Comparison of ENCODE assay signal across 8 cellular contexts in genomic region chr6:70566751-70567382, GRCh38. TPM values are rescaled to one million over a fixed set of nuclear protein-coding genes. Genes with fewer than 3 reads are reported as not detected.
DNase-seq lines count a peak whose midpoint lies in the region; ATAC-seq and TF ChIP-seq lines count a peak whose summit lies in the region.

Gene SDHAF4, plus strand, starts transcription at chr6:70566930. Its CDS starts 11 bp downstream, at chr6:70566941.

- H3K27me3 ChIP-seq in breast epithelium (no peaks in the 10 kb centered on the region), iPS-20b (ENCODE audit: insufficient read depth, low read length) (peaks cover 8% of the 10 kb centered on the region; the same call in 1 of the 2 replicates)

- peak within 1 kb of the TSS; percentile 89 for H3K4me3 ChIP-seq in AG04449 (ENCODE audit: low read depth, low read length)
- H3K4me3 ChIP-seq in breast epithelium = peak within 1 kb of the TSS; percentile 69 to 97 (median 88)
- H3K4me3 ChIP-seq in iPS-20b (ENCODE audit: low read length) = peak within 1 kb of the TSS; percentile 87
- peak within 1 kb of the TSS; percentile 54 to 93 (median 73) for H3K4me3 ChIP-seq in skin epidermis

- TF ChIP-seq CTCF in AG04449 (IDR thresholded peaks at IDR 0.05; ENCODE audit: insufficient read depth, low read length, missing control alignments) = peak; percentile 10
- no peak for TF ChIP-seq CTCF in VCaP (conservative IDR thresholded peaks at IDR 0.05)
- peak in 1 of 3 donors; percentile 8 for TF ChIP-seq CTCF in breast epithelium (IDR thresholded peaks at IDR 0.05)

- H3K9me3 ChIP-seq in breast epithelium (no peaks in the 10 kb centered on the region), iPS-20b (ENCODE audit: insufficient read depth, low read depth, low read length) (no peaks in the 10 kb centered on the region)

- POLR2A ChIA-PET in AG04449 (lab: Yijun Ruan, JAX) = interaction anchor here (1.3 kb wide), 1 partner anchor 8 kb away, joined by 5 read pairs; no protein-coding TSS in a partner anchor

- H3K4me1 ChIP-seq in breast epithelium = no peaks in the 10 kb centered on the region
- peaks cover 4% of the 10 kb centered on the region; the same call in 1 of the 2 replicates for H3K4me1 ChIP-seq in iPS-20b (ENCODE audit: insufficient read depth, low read length)

- H3K27ac ChIP-seq in VCaP = peak within 1 kb of the TSS; percentile 88
- H3K27ac ChIP-seq in breast epithelium = peak within 1 kb of the TSS; percentile 84 to 94
- H3K27ac ChIP-seq in iPS-20b (ENCODE audit: low read length) = peak within 1 kb of the TSS; percentile 77
- H3K27ac ChIP-seq in skin epidermis = peak within 1 kb of the TSS in 20 of 21 experiments; percentile 78 to 97 (median 91)

- no peak for DNase-seq in AG04449 (ENCODE audit: low read depth, low spot score)
- peak; percentile 88 for DNase-seq in NCI-H2171 treated with DMSO at 0.1 percent for 48 hours (lab: John Stamatoyannopoulos, UW)
- DNase-seq in breast epithelium (ENCODE audit: low spot score in 2 of 2) = peak; percentile 83 to 91

- H3K36me3 ChIP-seq in breast epithelium = no peaks in the 10 kb centered on the region
- no peaks in the 10 kb centered on the region for H3K36me3 ChIP-seq in iPS-20b (ENCODE audit: insufficient read depth, low read depth, low read length)

- CTCF ChIA-PET in AG04449 (lab: Yijun Ruan, JAX) = interaction anchor here (1.1 to 2.8 kb wide), 2 partner anchors 20 to 120 kb away, joined by 3 to 11 read pairs; no protein-coding TSS in a partner anchor

- H3K9ac ChIP-seq in iPS-20b (ENCODE audit: low read depth, low read length) = peak within 1 kb of the TSS; percentile 93

- peak; percentile 97 for ATAC-seq in GM18870 (IDR thresholded peaks at IDR 0.05; ENCODE audit: unreplicated experiment)
- peak; percentile 100 for ATAC-seq in HG03108 (IDR thresholded peaks at IDR 0.05; ENCODE audit: unreplicated experiment)

- TF ChIP-seq POLR2A in breast epithelium (IDR thresholded peaks at IDR 0.05) = peak; percentile 64

- intact Hi-C loops in breast epithelium (cut with DNase I; ENCODE audit: low total_unique reads) = no loop called here

RNA-seq across cellular contexts. Expression of gene SDHAF4, which starts in this region (rescaled TPM):
- total RNA-seq in breast epithelium = 10 to 100 TPM; 12.6 to 14.7 (median 13.2) TPM
